In the genomic region with DNA sequence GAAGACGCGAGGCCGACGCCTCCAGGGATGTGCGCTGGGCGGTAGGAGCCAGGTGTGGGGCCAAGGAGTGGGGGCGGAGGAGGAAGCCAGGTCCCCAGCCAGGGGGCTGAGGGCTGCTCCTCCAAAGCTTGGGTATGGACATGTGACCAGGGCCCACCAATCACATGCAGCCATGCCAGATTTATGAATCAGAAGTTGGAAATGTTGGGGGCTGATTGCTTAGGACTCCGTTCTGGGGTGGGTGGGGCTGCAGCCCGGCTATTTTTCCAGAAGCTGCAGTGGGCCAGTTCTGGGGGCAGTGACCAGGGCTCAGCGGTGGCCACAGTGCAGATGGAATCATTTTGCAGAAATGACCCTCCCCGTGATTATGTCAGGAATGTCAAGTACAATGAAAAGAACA, we compare ENCODE assay signal across 9 cellular contexts.
DNase-seq lines count a peak whose midpoint lies in the region; ATAC-seq and TF ChIP-seq lines count a peak whose summit lies in the region.
"Had no signal": no experiment of that assay in that cellular context is flagged by ENCODE, and none has a peak within 500 bp of the region (broad histone marks: within the 10 kb centered on the region; RNA-seq: fewer than 3 reads in every experiment).

No MANE protein-coding gene starts in this region.

- H3K9me3 ChIP-seq in BE2C: no peaks in the 10 kb centered on the region

- TF ChIP-seq CTCF in BE2C (IDR thresholded peaks at IDR 0.05; ENCODE audit: low read depth, low read length) (no peak), chondrocyte (IDR thresholded peaks at IDR 0.05) (no peak), nephron (IDR thresholded peaks at IDR 0.05; ENCODE audit: unreplicated experiment in 3 of 3) (no peak)

- no peaks in the 10 kb centered on the region for H3K27me3 Mint-ChIP-seq in chondrocyte (ENCODE audit: low read depth)
- peaks cover 29% of the 10 kb centered on the region for H3K27me3 Mint-ChIP-seq in nephron (ENCODE audit: low read depth)

- H3K4me3 Mint-ChIP-seq in chondrocyte (ENCODE audit: unreplicated experiment) (peak overlapping the region; percentile 49), nephron (peak overlapping the region; percentile 10 to 46 (median 33))

- H3K27ac Mint-ChIP-seq in chondrocyte (ENCODE audit: unreplicated experiment) (peak overlapping the region; percentile 92), nephron (peak overlapping the region; percentile 89 to 95 (median 92))

- H3K9me3 Mint-ChIP-seq in chondrocyte (ENCODE audit: low read depth) (no peaks in the 10 kb centered on the region), nephron (no peaks in the 10 kb centered on the region)

- no peaks in the 10 kb centered on the region for H3K36me3 ChIP-seq in BE2C

- H3K27me3 ChIP-seq in BE2C: no peaks in the 10 kb centered on the region

- H3K4me3 ChIP-seq in BE2C (ENCODE audit: low read depth, low read length): peak overlapping the region; percentile 23

- H3K4me1 ChIP-seq in BE2C: peaks cover 35% of the 10 kb centered on the region

- DNase-seq in BE2C: peak; percentile 81
- DNase-seq in chondrocyte (ENCODE audit: low spot score): no peak
- no peak for DNase-seq in stimulated activated CD4-positive, alpha-beta T cell treated with anti-CD3 and anti-CD28 coated beads, Interleukin-4, amount 100 ng/mL, for 1 hour
- DNase-seq in NCI-H1092 (lab: John Stamatoyannopoulos, UW): no peak
- DNase-seq: activated effector memory CD4-positive, alpha-beta T cell treated with anti-CD3 and anti-CD28 coated beads, Interleukin-2, amount 50 U/mL, for 16 hours had no signal

- ATAC-seq in HG02885 (IDR thresholded peaks at IDR 0.05; ENCODE audit: poor library complexity, unreplicated experiment) (peak; percentile 55), HG03025 (IDR thresholded peaks at IDR 0.05; ENCODE audit: low FRiP score, unreplicated experiment) (no peak), esophagus mucosa (no peak)

- H3K36me3 Mint-ChIP-seq in chondrocyte (ENCODE audit: low read depth) (no peaks in the 10 kb centered on the region), nephron (ENCODE audit: low read depth) (no peaks in the 10 kb centered on the region)

- peaks cover 42% of the 10 kb centered on the region for H3K4me1 Mint-ChIP-seq in chondrocyte (ENCODE audit: low read depth)
- peaks cover 37% of the 10 kb centered on the region for H3K4me1 Mint-ChIP-seq in nephron
